In the genomic region with DNA sequence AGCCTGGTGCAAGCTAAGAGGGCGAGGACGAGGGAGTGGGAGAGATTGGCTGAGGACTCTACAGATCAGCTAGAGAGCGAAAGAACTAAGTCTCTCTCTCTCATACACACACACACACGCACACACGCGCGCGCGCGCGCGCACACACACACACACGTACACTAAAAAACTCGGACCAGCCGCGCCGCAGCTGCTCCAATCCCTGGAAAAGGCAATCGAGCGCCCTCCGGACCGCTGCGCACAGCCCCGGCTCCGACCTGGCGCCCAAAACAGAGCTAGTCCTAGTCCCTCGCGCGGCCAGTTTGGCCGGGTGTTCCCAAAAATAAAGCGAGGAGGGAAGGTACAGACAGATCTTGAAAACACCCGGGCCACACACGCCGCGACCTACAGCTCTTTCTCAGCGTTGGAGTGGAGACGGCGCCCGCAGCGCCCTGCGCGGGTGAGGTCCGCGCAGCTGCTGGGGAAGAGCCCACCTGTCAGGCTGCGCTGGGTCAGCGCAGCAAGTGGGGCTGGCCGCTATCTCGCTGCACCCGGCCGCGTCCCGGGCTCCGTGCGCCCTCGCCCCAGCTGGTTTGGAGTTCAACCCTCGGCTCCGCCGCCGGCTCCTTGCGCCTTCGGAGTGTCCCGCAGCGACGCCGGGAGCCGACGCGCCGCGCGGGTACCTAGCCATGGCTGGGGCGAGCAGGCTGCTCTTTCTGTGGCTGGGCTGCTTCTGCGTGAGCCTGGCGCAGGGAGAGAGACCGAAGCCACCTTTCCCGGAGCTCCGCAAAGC, we compare ENCODE assay signal across 9 cellular contexts. TPM values are rescaled to one million over a fixed set of nuclear protein-coding genes. Genes with fewer than 3 reads are reported as not detected.
DNase-seq lines count a peak whose midpoint lies in the region; ATAC-seq and TF ChIP-seq lines count a peak whose summit lies in the region.
"Had no signal": no experiment of that assay in that cellular context is flagged by ENCODE, and none has a peak within 500 bp of the region (broad histone marks: within the 10 kb centered on the region; RNA-seq: fewer than 3 reads in every experiment).

A gene with protein sequence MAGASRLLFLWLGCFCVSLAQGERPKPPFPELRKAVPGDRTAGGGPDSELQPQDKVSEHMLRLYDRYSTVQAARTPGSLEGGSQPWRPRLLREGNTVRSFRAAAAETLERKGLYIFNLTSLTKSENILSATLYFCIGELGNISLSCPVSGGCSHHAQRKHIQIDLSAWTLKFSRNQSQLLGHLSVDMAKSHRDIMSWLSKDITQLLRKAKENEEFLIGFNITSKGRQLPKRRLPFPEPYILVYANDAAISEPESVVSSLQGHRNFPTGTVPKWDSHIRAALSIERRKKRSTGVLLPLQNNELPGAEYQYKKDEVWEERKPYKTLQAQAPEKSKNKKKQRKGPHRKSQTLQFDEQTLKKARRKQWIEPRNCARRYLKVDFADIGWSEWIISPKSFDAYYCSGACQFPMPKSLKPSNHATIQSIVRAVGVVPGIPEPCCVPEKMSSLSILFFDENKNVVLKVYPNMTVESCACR (plus strand): TSS at position 92 of the 772 bp plus-strand sequence. CDS start 577 bp downstream, at position 669.

- H3K27me3 ChIP-seq in BJ (ENCODE audit: control insufficient read depth, insufficient read depth, low read length) = peaks cover 25% of the 10 kb centered on the region

- peaks cover 56% of the 10 kb centered on the region for H3K27me3 Mint-ChIP-seq in activated CD8-positive, alpha-beta T cell treated with anti-CD3 and anti-CD28 coated beads for 36 hours

- intact Hi-C loops in activated CD8-positive, alpha-beta T cell treated with anti-CD3 and anti-CD28 coated beads for 36 hours (cut with micrococcal nuclease) = no loop called here
- intact Hi-C loops in left cardiac atrium (cut with DNase I) = no loop called here

- no peak within 1 kb of the TSS for H3K27ac Mint-ChIP-seq in activated CD8-positive, alpha-beta T cell treated with anti-CD3 and anti-CD28 coated beads for 36 hours

- DNase-seq in BJ (ENCODE audit: low read depth) = no peak
- DNase-seq in activated CD8-positive, alpha-beta T cell treated with anti-CD3 and anti-CD28 coated beads for 36 hours = peak; percentile 3
- peak; percentile 23 for DNase-seq in left cardiac atrium
- DNase-seq in retinal pigment epithelial cell (ENCODE audit: low read depth) = no peak
- DNase-seq in stimulated activated naive CD4-positive, alpha-beta T cell treated with Interleukin-2 at 50 U/mL for 16 hours (lab: John Stamatoyannopoulos, UW) = no peak
- no peak for DNase-seq in NCI-H2196 treated with DMSO at 0.1 percent for 48 hours (lab: John Stamatoyannopoulos, UW; ENCODE audit: unreplicated experiment)
- DNase-seq in medulla oblongata (ENCODE audit: extremely low spot score) = no peak

- peaks cover 12% of the 10 kb centered on the region for H3K4me1 Mint-ChIP-seq in activated CD8-positive, alpha-beta T cell treated with anti-CD3 and anti-CD28 coated beads for 36 hours (ENCODE audit: low read depth)

- H3K4me3 ChIP-seq in BJ (ENCODE audit: low read depth, low read length) (peak within 1 kb of the TSS; percentile 23), retinal pigment epithelial cell (ENCODE audit: low read length) (peak within 1 kb of the TSS; percentile 62)

- POLR2A ChIA-PET in BJ (lab: Charles Lee) = no interaction called here
- POLR2A ChIA-PET in activated CD8-positive, alpha-beta T cell treated with anti-CD3 and anti-CD28 coated beads for 36 hours (lab: Charles Lee) = no interaction called here

- H3K4me3 Mint-ChIP-seq in activated CD8-positive, alpha-beta T cell treated with anti-CD3 and anti-CD28 coated beads for 36 hours = peak within 1 kb of the TSS; percentile 70

- TF ChIP-seq CTCF in BJ (IDR thresholded peaks at IDR 0.05; ENCODE audit: insufficient read depth, low read depth, low read length) (no peak), retinal pigment epithelial cell (conservative IDR thresholded peaks at IDR 0.05; ENCODE audit: low read depth, low read length) (no peak)
- no peak for TF ChIP-seq CTCF in activated CD8-positive, alpha-beta T cell treated with anti-CD3 and anti-CD28 coated beads for 36 hours (IDR thresholded peaks at IDR 0.05)

- CTCF ChIA-PET in BJ (lab: Yijun Ruan, JAX) = interaction anchor here (1.6 to 2.7 kb wide), 2 partner anchors 9 to 321 kb away, joined by 3 to 17 read pairs; no protein-coding TSS in a partner anchor
- CTCF ChIA-PET in activated CD8-positive, alpha-beta T cell treated with anti-CD3 and anti-CD28 coated beads for 36 hours (lab: Charles Lee) = interaction anchor here (1.0 to 3.3 kb wide), 7 partner anchors 9 to 670 kb away, joined by 3 to 25 read pairs (median 4); no protein-coding TSS in a partner anchor

- H3K36me3 ChIP-seq in BJ (ENCODE audit: control insufficient read depth, insufficient read depth, low read length) = no peaks in the 10 kb centered on the region

- no peaks in the 10 kb centered on the region for H3K9me3 Mint-ChIP-seq in activated CD8-positive, alpha-beta T cell treated with anti-CD3 and anti-CD28 coated beads for 36 hours

- H3K36me3 Mint-ChIP-seq in activated CD8-positive, alpha-beta T cell treated with anti-CD3 and anti-CD28 coated beads for 36 hours (ENCODE audit: low read depth) = no peaks in the 10 kb centered on the region

- ATAC-seq in HG02642 (IDR thresholded peaks at IDR 0.05; ENCODE audit: poor library complexity, unreplicated experiment) (peak; percentile 44), left cardiac atrium (peak; percentile 38 to 80)
- no peak for ATAC-seq in activated CD8-positive, alpha-beta T cell treated with anti-CD3 and anti-CD28 coated beads for 36 hours

RNA-seq across cellular contexts. Expression of the gene that starts here (rescaled TPM):
- polyA plus RNA-seq in BJ (2011; rRNA removed) = 0.01 and 0.05 TPM in 2 replicates
- polyA minus RNA-seq in BJ (2011; rRNA and poly(A)+ RNA removed) = 0.05 TPM in 2 replicates
- not detected for total RNA-seq in activated CD8-positive, alpha-beta T cell treated with anti-CD3 and anti-CD28 coated beads for 36 hours
- total RNA-seq in left cardiac atrium = under 1 TPM; 0.08 to 0.09 TPM
- total RNA-seq: glomerular endothelial cell had no signal

Comparison
In these comparisons a context has a peak if more than half of its experiments do, and no peak if none do; other contexts are left out.
1. Peak in DNase-seq in activated CD8-positive, alpha-beta T cell treated with anti-CD3 and anti-CD28 coated beads for 36 hours; RNA of the gene not detected or under 1 TPM.
2. Peak in DNase-seq and ATAC-seq in left cardiac atrium; RNA of the gene not detected or under 1 TPM.